ENCODE assay signal across 1 cellular context in genomic region chr7:12769464-12769863, GRCh38.
TF ChIP-seq lines count a peak whose summit lies in the region.

No MANE protein-coding gene starts in this region.

TF ChIP-seq in GM23338, 12 proteins besides CTCF, POLR2A, EP300 and RAD21:
- no peak for TF ChIP-seq ZNF114 (CRISPR knock-in tag; IDR thresholded peaks at IDR 0.05)
- TF ChIP-seq CREB1 (CRISPR knock-in tag; IDR thresholded peaks at IDR 0.05; ENCODE audit: low read depth) = no peak
- no peak for TF ChIP-seq STAT1 (IDR thresholded peaks at IDR 0.05; ENCODE audit: unreplicated experiment)
- no peak for TF ChIP-seq NANOG (IDR thresholded peaks at IDR 0.05; ENCODE audit: borderline replicate concordance)
- TF ChIP-seq, protein P1, sequence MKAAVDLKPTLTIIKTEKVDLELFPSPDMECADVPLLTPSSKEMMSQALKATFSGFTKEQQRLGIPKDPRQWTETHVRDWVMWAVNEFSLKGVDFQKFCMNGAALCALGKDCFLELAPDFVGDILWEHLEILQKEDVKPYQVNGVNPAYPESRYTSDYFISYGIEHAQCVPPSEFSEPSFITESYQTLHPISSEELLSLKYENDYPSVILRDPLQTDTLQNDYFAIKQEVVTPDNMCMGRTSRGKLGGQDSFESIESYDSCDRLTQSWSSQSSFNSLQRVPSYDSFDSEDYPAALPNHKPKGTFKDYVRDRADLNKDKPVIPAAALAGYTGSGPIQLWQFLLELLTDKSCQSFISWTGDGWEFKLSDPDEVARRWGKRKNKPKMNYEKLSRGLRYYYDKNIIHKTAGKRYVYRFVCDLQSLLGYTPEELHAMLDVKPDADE (IDR thresholded peaks at IDR 0.05) = no peak
- no peak for TF ChIP-seq REST (IDR thresholded peaks at IDR 0.05; ENCODE audit: unreplicated experiment)
- TF ChIP-seq ZNF331 (CRISPR knock-in tag; IDR thresholded peaks at IDR 0.05; ENCODE audit: low read depth) = no peak
- no peak for TF ChIP-seq EZH2 (IDR thresholded peaks at IDR 0.05; ENCODE audit: low read depth, unreplicated experiment)
- no peak for TF ChIP-seq POLR2AphosphoS5 (IDR thresholded peaks at IDR 0.05; ENCODE audit: low read depth)
- TF ChIP-seq EZH2phosphoT487 (IDR thresholded peaks at IDR 0.05; ENCODE audit: unreplicated experiment) = no peak
- TF ChIP-seq, protein P2, sequence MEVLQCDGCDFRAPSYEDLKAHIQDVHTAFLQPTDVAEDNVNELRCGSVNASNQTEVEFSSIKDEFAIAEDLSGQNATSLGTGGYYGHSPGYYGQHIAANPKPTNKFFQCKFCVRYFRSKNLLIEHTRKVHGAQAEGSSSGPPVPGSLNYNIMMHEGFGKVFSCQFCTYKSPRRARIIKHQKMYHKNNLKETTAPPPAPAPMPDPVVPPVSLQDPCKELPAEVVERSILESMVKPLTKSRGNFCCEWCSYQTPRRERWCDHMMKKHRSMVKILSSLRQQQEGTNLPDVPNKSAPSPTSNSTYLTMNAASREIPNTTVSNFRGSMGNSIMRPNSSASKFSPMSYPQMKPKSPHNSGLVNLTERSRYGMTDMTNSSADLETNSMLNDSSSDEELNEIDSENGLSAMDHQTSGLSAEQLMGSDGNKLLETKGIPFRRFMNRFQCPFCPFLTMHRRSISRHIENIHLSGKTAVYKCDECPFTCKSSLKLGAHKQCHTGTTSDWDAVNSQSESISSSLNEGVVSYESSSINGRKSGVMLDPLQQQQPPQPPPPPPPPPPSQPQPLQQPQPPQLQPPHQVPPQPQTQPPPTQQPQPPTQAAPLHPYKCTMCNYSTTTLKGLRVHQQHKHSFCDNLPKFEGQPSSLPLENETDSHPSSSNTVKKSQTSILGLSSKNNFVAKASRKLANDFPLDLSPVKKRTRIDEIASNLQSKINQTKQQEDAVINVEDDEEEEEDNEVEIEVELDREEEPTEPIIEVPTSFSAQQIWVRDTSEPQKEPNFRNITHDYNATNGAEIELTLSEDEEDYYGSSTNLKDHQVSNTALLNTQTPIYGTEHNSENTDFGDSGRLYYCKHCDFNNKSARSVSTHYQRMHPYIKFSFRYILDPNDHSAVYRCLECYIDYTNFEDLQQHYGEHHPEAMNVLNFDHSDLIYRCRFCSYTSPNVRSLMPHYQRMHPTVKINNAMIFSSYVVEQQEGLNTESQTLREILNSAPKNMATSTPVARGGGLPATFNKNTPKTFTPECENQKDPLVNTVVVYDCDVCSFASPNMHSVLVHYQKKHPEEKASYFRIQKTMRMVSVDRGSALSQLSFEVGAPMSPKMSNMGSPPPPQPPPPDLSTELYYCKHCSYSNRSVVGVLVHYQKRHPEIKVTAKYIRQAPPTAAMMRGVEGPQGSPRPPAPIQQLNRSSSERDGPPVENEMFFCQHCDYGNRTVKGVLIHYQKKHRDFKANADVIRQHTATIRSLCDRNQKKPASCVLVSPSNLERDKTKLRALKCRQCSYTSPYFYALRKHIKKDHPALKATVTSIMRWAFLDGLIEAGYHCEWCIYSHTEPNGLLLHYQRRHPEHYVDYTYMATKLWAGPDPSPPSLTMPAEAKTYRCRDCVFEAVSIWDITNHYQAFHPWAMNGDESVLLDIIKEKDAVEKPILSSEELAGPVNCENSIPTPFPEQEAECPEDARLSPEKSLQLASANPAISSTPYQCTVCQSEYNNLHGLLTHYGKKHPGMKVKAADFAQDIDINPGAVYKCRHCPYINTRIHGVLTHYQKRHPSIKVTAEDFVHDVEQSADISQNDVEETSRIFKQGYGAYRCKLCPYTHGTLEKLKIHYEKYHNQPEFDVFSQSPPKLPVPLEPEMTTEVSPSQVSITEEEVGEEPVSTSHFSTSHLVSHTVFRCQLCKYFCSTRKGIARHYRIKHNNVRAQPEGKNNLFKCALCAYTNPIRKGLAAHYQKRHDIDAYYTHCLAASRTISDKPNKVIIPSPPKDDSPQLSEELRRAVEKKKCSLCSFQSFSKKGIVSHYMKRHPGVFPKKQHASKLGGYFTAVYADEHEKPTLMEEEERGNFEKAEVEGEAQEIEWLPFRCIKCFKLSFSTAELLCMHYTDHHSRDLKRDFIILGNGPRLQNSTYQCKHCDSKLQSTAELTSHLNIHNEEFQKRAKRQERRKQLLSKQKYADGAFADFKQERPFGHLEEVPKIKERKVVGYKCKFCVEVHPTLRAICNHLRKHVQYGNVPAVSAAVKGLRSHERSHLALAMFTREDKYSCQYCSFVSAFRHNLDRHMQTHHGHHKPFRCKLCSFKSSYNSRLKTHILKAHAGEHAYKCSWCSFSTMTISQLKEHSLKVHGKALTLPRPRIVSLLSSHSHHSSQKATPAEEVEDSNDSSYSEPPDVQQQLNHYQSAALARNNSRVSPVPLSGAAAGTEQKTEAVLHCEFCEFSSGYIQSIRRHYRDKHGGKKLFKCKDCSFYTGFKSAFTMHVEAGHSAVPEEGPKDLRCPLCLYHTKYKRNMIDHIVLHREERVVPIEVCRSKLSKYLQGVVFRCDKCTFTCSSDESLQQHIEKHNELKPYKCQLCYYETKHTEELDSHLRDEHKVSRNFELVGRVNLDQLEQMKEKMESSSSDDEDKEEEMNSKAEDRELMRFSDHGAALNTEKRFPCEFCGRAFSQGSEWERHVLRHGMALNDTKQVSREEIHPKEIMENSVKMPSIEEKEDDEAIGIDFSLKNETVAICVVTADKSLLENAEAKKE (CRISPR knock-in tag; IDR thresholded peaks at IDR 0.05) = no peak
- no peak for TF ChIP-seq JUNB (IDR thresholded peaks at IDR 0.05; ENCODE audit: unreplicated experiment)
